8 cellular contexts compared by ENCODE assay signal in the genomic region with DNA sequence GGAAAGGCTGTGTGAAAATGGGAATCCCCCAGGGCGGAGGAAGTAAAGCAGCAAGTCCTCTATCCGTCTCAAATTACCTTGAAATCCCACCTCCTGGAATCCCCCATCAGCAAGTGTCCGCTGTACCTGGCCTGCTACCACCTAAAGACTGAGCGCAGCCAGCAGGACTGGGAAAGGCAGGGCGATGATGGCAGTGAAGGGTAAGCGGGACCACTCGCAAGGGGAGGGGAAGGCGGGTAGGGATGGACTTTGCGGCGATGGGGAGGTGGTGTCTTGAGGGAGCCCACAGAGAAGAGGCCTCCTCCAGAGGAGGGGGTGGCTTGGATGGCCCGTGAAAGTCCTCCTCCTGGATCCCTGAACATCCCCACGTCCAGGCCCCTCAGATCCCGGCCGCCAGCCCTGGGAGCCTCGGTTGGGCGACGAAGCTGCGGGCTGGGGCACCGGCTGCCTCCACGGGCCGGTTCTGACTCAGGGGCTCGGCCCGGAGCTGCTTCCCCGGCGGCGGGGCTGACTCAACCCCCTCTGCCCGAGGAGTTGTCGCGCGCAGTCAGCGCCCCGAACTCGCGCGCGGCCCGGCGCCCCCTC. TPM values are rescaled to one million over a fixed set of nuclear protein-coding genes. Genes with fewer than 3 reads are reported as not detected.
DNase-seq lines count a peak whose midpoint lies in the region; ATAC-seq and TF ChIP-seq lines count a peak whose summit lies in the region.

No MANE protein-coding gene starts in this region.

- H3K36me3 ChIP-seq in thoracic aorta: peaks cover 4% of the 10 kb centered on the region

- H3K4me1 Mint-ChIP-seq in dendritic cell treated with granulocyte-macrophage colony-stimulating factor and Interleukin-4, amounts not matched to agents 40 ng/mL and 50 ng/mL, for 4 days (ENCODE audit: low read depth): peaks cover 4% of the 10 kb centered on the region

- H3K9me3 ChIP-seq in thoracic aorta: no peaks in the 10 kb centered on the region

- TF ChIP-seq POLR2A in GM18505 (IDR thresholded peaks at IDR 0.05; ENCODE audit: borderline replicate concordance, extremely low read depth, insufficient read depth, insufficient read length) (peak; percentile 55), lower leg skin (IDR thresholded peaks at IDR 0.05) (no peak)

- H3K27ac Mint-ChIP-seq in dendritic cell treated with granulocyte-macrophage colony-stimulating factor and Interleukin-4, amounts not matched to agents 40 ng/mL and 50 ng/mL, for 4 days: no peak overlapping the region

- H3K27ac ChIP-seq in thoracic aorta: peak overlapping the region; percentile 93 to 98

- no peak for ATAC-seq in GM18505 (IDR thresholded peaks at IDR 0.05; ENCODE audit: unreplicated experiment)
- no peak for ATAC-seq in thoracic aorta (ENCODE audit: insufficient number of reproducible peaks, low FRiP score, low read depth)
- no peak for ATAC-seq in HG03342 (IDR thresholded peaks at IDR 0.05; ENCODE audit: unreplicated experiment)
- ATAC-seq in GM18511 (IDR thresholded peaks at IDR 0.05; ENCODE audit: unreplicated experiment): no peak

- H3K36me3 Mint-ChIP-seq in dendritic cell treated with granulocyte-macrophage colony-stimulating factor and Interleukin-4, amounts not matched to agents 40 ng/mL and 50 ng/mL, for 4 days (ENCODE audit: low read depth): no peaks in the 10 kb centered on the region

- no peaks in the 10 kb centered on the region for H3K9me3 Mint-ChIP-seq in dendritic cell treated with granulocyte-macrophage colony-stimulating factor and Interleukin-4, amounts not matched to agents 40 ng/mL and 50 ng/mL, for 4 days

- H3K27me3 Mint-ChIP-seq in dendritic cell treated with granulocyte-macrophage colony-stimulating factor and Interleukin-4, amounts not matched to agents 40 ng/mL and 50 ng/mL, for 4 days: peaks cover 77% of the 10 kb centered on the region

- peaks cover 12 to 55% of the 10 kb centered on the region in 2 donors for H3K4me1 ChIP-seq in thoracic aorta (ENCODE audit: control insufficient read depth in 1 of 2, low read depth in 2 of 2)

- DNase-seq in NCI-H748 treated with DMSO at 0.1 percent for 48 hours (lab: John Stamatoyannopoulos, UW) (peak; percentile 10), lower leg skin (ENCODE audit: low spot score in 2 of 2) (peak in 1 of 2 donors; percentile 90), thoracic aorta (ENCODE audit: low spot score) (no peak), DMS79 treated with DMSO at 0.1 percent for 48 hours (lab: John Stamatoyannopoulos, UW) (no peak)

- 18 to 28% methylated on average over 12 to 21 of the region's 38 CpGs for WGBS in lower leg skin, 2 donors

- H3K27me3 ChIP-seq in thoracic aorta (replicated peaks; ENCODE audit: insufficient read depth): no peaks in the 10 kb centered on the region

- peak overlapping the region; percentile 60 for H3K4me3 ChIP-seq in lower leg skin (ENCODE audit: low read depth, poor library complexity, severe bottlenecking)
- peak overlapping the region; percentile 85 for H3K4me3 ChIP-seq in thoracic aorta

- intact Hi-C loops in dendritic cell treated with granulocyte-macrophage colony-stimulating factor and Interleukin-4, amounts not matched to agents 40 ng/mL and 50 ng/mL, for 4 days (cut with micrococcal nuclease): no loop called here
- intact Hi-C loops in lower leg skin (cut with DNase I; ENCODE audit: low total_unique reads): loop anchor here (1.0 to 5.0 kb wide), 2 partner anchors 19 to 1754 kb away; no protein-coding TSS in a partner anchor

- peak overlapping the region; percentile 23 for H3K4me3 Mint-ChIP-seq in dendritic cell treated with granulocyte-macrophage colony-stimulating factor and Interleukin-4, amounts not matched to agents 40 ng/mL and 50 ng/mL, for 4 days

- TF ChIP-seq CTCF in lower leg skin (IDR thresholded peaks at IDR 0.05) (no peak), thoracic aorta (IDR thresholded peaks at IDR 0.05) (no peak)

RNA-seq across cellular contexts. Expression of a gene that starts 0.6 kb away (rescaled TPM):
- total RNA-seq in lower leg skin: 10 to 100 TPM in 2 of 4 donors, 1 to 10 TPM in 2; 4.9 to 22.3 (median 14.5) TPM
- 10 to 100 TPM; 43.3 to 92.6 TPM for total RNA-seq in thoracic aorta

RNA-seq across cellular contexts. Expression of a gene that starts 38.9 kb away (rescaled TPM):
- total RNA-seq in lower leg skin (1 to 10 TPM; 2.0 to 4.5 (median 2.9) TPM), thoracic aorta (1 to 10 TPM in 1 of 2 donors, under 1 TPM in 1; 0.81 to 1.4 TPM)

RNA-seq across cellular contexts. Expression of a gene that starts 39.3 kb away (rescaled TPM):
- total RNA-seq in lower leg skin (1 to 10 TPM; 1.9 to 6.1 (median 5.3) TPM), thoracic aorta (1 to 10 TPM; 8.9 to 9.4 TPM)
